ENCODE assay signal across 8 cellular contexts in the genomic region with DNA sequence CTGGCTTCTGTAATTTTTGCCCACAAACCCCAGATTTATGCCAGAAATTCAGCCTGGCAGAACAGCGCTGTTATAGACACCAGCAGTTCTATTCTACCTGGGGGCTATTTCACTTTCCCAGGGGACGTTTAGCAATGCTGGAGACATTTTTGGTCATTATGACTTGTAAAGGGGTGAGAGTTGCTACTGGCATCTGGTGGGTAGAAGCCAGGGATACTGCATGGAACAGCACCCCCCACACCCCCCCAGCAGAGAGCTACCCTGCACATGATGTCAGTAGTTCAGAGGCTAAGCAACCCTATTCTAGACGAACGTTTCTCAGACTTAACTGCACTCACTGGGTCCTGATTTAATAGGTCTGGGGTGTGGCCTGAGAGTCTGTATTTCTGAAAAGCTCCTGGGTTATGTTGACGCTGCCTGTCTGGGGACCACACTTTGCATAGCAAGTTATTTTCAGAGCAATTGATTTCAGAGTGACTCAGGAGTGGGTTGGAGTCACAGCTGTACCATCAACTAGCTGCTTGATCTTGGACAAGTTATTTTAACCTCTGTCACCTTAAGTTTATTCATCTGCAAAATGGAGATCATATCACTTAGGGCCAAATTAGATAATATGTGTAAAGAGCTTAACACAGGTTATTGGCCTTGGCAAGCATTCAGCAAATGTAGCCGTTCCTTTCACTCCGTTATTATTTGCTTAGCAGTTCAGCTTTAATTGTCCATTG.
A peak's percentile ranks its signal among the peaks of the same experiment; 100 is the strongest.
DNase-seq lines count a peak whose midpoint lies in the region; ATAC-seq and TF ChIP-seq lines count a peak whose summit lies in the region.

No MANE protein-coding gene starts in this region.

- ATAC-seq in GM19438 (IDR thresholded peaks at IDR 0.05; ENCODE audit: low read depth, unreplicated experiment) (peak; percentile 62), HG03159 (IDR thresholded peaks at IDR 0.05; ENCODE audit: unreplicated experiment) (peak; percentile 97)

- no peaks in the 10 kb centered on the region for H3K9me3 ChIP-seq in tibial artery

- peaks cover 0 to 11% (median 9%) of the 10 kb centered on the region in 4 donors for H3K4me1 ChIP-seq in tibial artery

- no peaks in the 10 kb centered on the region for H3K36me3 ChIP-seq in tibial artery

- no peaks in the 10 kb centered on the region for H3K27me3 ChIP-seq in tibial artery

- intact Hi-C loops in tibial artery (cut with DNase I; ENCODE audit: low total_unique reads) = no loop called here

- H3K4me3 ChIP-seq in tibial artery = no peak overlapping the region

- no peak overlapping the region for H3K27ac ChIP-seq in tibial artery

- no peak for TF ChIP-seq CTCF in tibial artery (IDR thresholded peaks at IDR 0.05)

- DNase-seq in DMS79 treated with DMSO at 0.1 percent for 48 hours (lab: John Stamatoyannopoulos, UW) (peak; percentile 84), NCI-H774 (lab: John Stamatoyannopoulos, UW) (peak; percentile 74), T-helper 1 cell (no peak), tibial artery (no peak), hypothalamus (lab: John Stamatoyannopoulos, UW) (no peak), RPMI8226 (no peak)

Comparison
In these comparisons a context has a peak if more than half of its experiments do, and no peak if none do; other contexts are left out.
1. DNase-seq: peak in DMS79 treated with DMSO at 0.1 percent for 48 hours (single experiment) and NCI-H774 (single experiment); none in T-helper 1 cell (0 of 5), tibial artery (0 of 2), hypothalamus (0 of 51) and RPMI8226 (single experiment).